In genomic region chr4:2412534-2412884, GRCh38 we compare ENCODE assay signal across 1 cellular context.
TF ChIP-seq lines count a peak whose summit lies in the region.

No MANE protein-coding gene starts in this region.

TF ChIP-seq in GM12878, 131 proteins besides CTCF, POLR2A, EP300 and RAD21:
- 0 out of 2 replicates have a peak, but pooled peaks have one; percentile 2 for TF ChIP-seq IKZF1 (conservative IDR thresholded peaks at IDR 0.05)
- peak; percentile 53 for TF ChIP-seq PBX3 (IDR thresholded peaks at IDR 0.05; ENCODE audit: insufficient replicate concordance, low read depth, low read length)
- TF ChIP-seq NBN (IDR thresholded peaks at IDR 0.05), result no peak; the same call in 1 of the 2 replicates
- 0 out of 2 replicates have a peak, but pooled peaks have one; percentile 3 for TF ChIP-seq RELB (IDR thresholded peaks at IDR 0.05; ENCODE audit: low read depth)
- TF ChIP-seq STAT3 (IDR thresholded peaks at IDR 0.05; ENCODE audit: low read depth, low read length), result no peak
- TF ChIP-seq, protein P1, sequence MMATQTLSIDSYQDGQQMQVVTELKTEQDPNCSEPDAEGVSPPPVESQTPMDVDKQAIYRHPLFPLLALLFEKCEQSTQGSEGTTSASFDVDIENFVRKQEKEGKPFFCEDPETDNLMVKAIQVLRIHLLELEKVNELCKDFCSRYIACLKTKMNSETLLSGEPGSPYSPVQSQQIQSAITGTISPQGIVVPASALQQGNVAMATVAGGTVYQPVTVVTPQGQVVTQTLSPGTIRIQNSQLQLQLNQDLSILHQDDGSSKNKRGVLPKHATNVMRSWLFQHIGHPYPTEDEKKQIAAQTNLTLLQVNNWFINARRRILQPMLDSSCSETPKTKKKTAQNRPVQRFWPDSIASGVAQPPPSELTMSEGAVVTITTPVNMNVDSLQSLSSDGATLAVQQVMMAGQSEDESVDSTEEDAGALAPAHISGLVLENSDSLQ (IDR thresholded peaks at IDR 0.05), result peak; percentile 87
- no peak for TF ChIP-seq GABPA (IDR thresholded peaks at IDR 0.05; ENCODE audit: low read depth)
TF ChIP-seq in GM12878: peak in this region for 4.
